In the genomic region with DNA sequence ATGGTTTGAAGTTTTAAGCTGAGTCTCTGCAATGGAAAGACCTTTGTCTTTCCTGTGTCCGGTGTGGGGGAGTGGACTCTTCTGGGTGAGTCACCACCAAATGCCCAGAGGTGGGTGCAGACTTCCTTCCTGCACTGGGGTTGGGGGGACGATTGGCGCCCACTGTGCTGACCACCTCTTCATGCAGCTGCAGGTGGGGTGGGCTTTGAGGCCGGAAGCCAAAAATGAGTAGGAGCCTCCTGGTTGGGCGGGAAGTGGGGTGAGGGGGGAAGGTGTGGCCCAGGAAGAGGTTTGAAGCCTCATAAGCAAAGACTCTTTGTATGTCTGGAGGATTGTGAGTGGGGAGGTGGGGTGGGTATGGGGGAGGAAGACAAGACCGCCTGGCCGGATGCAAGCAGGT, we compare ENCODE assay signal across 13 cellular contexts. TPM values are rescaled to one million over a fixed set of nuclear protein-coding genes. Genes with fewer than 3 reads are reported as not detected.
DNase-seq lines count a peak whose midpoint lies in the region; ATAC-seq and TF ChIP-seq lines count a peak whose summit lies in the region.
"Had no signal": no experiment of that assay in that cellular context is flagged by ENCODE, and none has a peak within 500 bp of the region (broad histone marks: within the 10 kb centered on the region; RNA-seq: fewer than 3 reads in every experiment).

No MANE protein-coding gene starts in this region.

- DNase-seq in NK-92 treated with Interleukin-12 subunit alpha and Interleukin-12 subunit beta, amount 100 ng/mL, for 24 hours (lab: John Stamatoyannopoulos, UW), result peak; percentile 69
- DNase-seq in NK-92 (lab: John Stamatoyannopoulos, UW; ENCODE audit: unreplicated experiment) (no peak), RPMI7951 (ENCODE audit: low read depth) (peak; percentile 69), neuronal stem cell (ENCODE audit: low spot score) (no peak), upper lobe of right lung (no peak), C1 segment of cervical spinal cord (lab: John Stamatoyannopoulos, UW) (no peak), H7 (no peak)
- peak; percentile 74 for DNase-seq in activated naive CD4-positive, alpha-beta T cell treated with anti-CD3 and anti-CD28 coated beads, Interleukin-2, amount 10 ng/mL, durations not matched to agents 7 days and 5 days
- DNase-seq: NCI-H2029 had no signal

- H3K9me3 ChIP-seq in neuronal stem cell (replicated peaks in 1 of 2; ENCODE audit: control insufficient read depth in 2 of 2, insufficient read depth in 1 of 2, low read depth in 1 of 2, low read length in 2 of 2) (peaks cover 0 to 6% of the 10 kb centered on the region in 2 donors), upper lobe of right lung (no peaks in the 10 kb centered on the region)
- H3K9me3 ChIP-seq: thoracic aorta had no signal

- no peak for ATAC-seq in upper lobe of right lung
- ATAC-seq: esophagus mucosa, HCT116 had no signal

- WGBS in neuronal stem cell (ENCODE audit: extremely low coverage in 2 of 2, insufficient read length in 2 of 2, insufficient replicate concordance in 1 of 2), 2 donors, result no CpG with 5 or more reads among the region's 7 CpGs

- peak overlapping the region; percentile 42 for H2BK12ac ChIP-seq in neuronal stem cell (ENCODE audit: low read length)

- H3K4me1 Mint-ChIP-seq in activated naive CD4-positive, alpha-beta T cell treated with anti-CD3 and anti-CD28 coated beads, Interleukin-2, amount 10 ng/mL, durations not matched to agents 7 days and 5 days, result peaks cover 71% of the 10 kb centered on the region

- TF ChIP-seq CTCF in upper lobe of right lung (IDR thresholded peaks at IDR 0.05), result no peak

- no peak overlapping the region for H2AK5ac ChIP-seq in neuronal stem cell (ENCODE audit: low read depth, low read length)

- H3K4me2 ChIP-seq in neuronal stem cell (ENCODE audit: insufficient read depth, low read length, poor library complexity, severe bottlenecking), result no peak overlapping the region

- peaks cover 25% of the 10 kb centered on the region for H3K36me3 Mint-ChIP-seq in activated naive CD4-positive, alpha-beta T cell treated with anti-CD3 and anti-CD28 coated beads, Interleukin-2, amount 10 ng/mL, durations not matched to agents 7 days and 5 days

- peaks cover 3% of the 10 kb centered on the region for H3K9me3 Mint-ChIP-seq in activated naive CD4-positive, alpha-beta T cell treated with anti-CD3 and anti-CD28 coated beads, Interleukin-2, amount 10 ng/mL, durations not matched to agents 7 days and 5 days

- H3K27me3 ChIP-seq in neuronal stem cell (ENCODE audit: control insufficient read depth in 3 of 3, insufficient read depth in 3 of 3, low read depth in 1 of 3, low read length in 3 of 3) (peaks cover 0 to 2% (median 0%) of the 10 kb centered on the region in 3 experiments), upper lobe of right lung (no peaks in the 10 kb centered on the region), H7 (ENCODE audit: control insufficient read depth, insufficient read depth, low read length) (peaks cover 3% of the 10 kb centered on the region)

- H3K4me3 ChIP-seq in neuronal stem cell (ENCODE audit: low read length in 2 of 2) (no peak overlapping the region), upper lobe of right lung (no peak overlapping the region), H7 (ENCODE audit: insufficient read depth, low read depth, low read length) (no peak overlapping the region)
- H3K4me3 ChIP-seq: thoracic aorta had no signal

- H3K36me3 ChIP-seq in neuronal stem cell (replicated peaks in 1 of 2; ENCODE audit: control insufficient read depth in 2 of 2, insufficient read depth in 2 of 2, low read length in 2 of 2) (no peaks in the 10 kb centered on the region), upper lobe of right lung (no peaks in the 10 kb centered on the region), H7 (replicated peaks; ENCODE audit: control insufficient read depth, insufficient read depth, low read length) (no peaks in the 10 kb centered on the region)
- H3K36me3 ChIP-seq: thoracic aorta had no signal

- H4K91ac ChIP-seq in neuronal stem cell (ENCODE audit: low read depth, low read length, poor library complexity), result no peak overlapping the region

- H3K27ac Mint-ChIP-seq in activated naive CD4-positive, alpha-beta T cell treated with anti-CD3 and anti-CD28 coated beads, Interleukin-2, amount 10 ng/mL, durations not matched to agents 7 days and 5 days, result peak overlapping the region; percentile 93

- intact Hi-C loops in upper lobe of right lung (cut with DNase I), result no loop called here

- no peak overlapping the region for H3K9ac ChIP-seq in neuronal stem cell (ENCODE audit: low read depth, low read length, poor library complexity)

- no peak overlapping the region for H2BK120ac ChIP-seq in neuronal stem cell (ENCODE audit: low read depth, low read length)

- H2BK15ac ChIP-seq in neuronal stem cell (ENCODE audit: low read length), result no peak overlapping the region

- no peaks in the 10 kb centered on the region for H3K4me1 ChIP-seq in neuronal stem cell (ENCODE audit: control insufficient read depth in 2 of 2, insufficient read depth in 1 of 2, low read depth in 1 of 2, low read length in 2 of 2)
- H3K4me1 ChIP-seq in upper lobe of right lung, result peaks cover 2% of the 10 kb centered on the region

- no peak overlapping the region for H3K14ac ChIP-seq in neuronal stem cell (ENCODE audit: low read length)

- CTCF ChIA-PET in activated naive CD4-positive, alpha-beta T cell treated with anti-CD3 and anti-CD28 coated beads, Interleukin-2, amount 10 ng/mL, durations not matched to agents 7 days and 5 days (lab: Charles Lee), result interaction anchor here (1.0 to 5.3 kb wide), 7 partner anchors 10 to 139 kb away, joined by 3 to 37 read pairs (median 3); no protein-coding TSS in a partner anchor

- no peak overlapping the region for H4K8ac ChIP-seq in neuronal stem cell (ENCODE audit: low read depth, low read length)

- peak overlapping the region; percentile 58 for H3K4me3 Mint-ChIP-seq in activated naive CD4-positive, alpha-beta T cell treated with anti-CD3 and anti-CD28 coated beads, Interleukin-2, amount 10 ng/mL, durations not matched to agents 7 days and 5 days

- peaks cover 4% of the 10 kb centered on the region for H3K27me3 Mint-ChIP-seq in activated naive CD4-positive, alpha-beta T cell treated with anti-CD3 and anti-CD28 coated beads, Interleukin-2, amount 10 ng/mL, durations not matched to agents 7 days and 5 days

- peaks cover 4% of the 10 kb centered on the region for H3K79me1 ChIP-seq in neuronal stem cell (ENCODE audit: low read depth, low read length)

- H3K4ac ChIP-seq in neuronal stem cell (ENCODE audit: low read length), result no peak overlapping the region

- H3K27ac ChIP-seq in neuronal stem cell (replicated peaks; ENCODE audit: low read length) (no peak overlapping the region), upper lobe of right lung (no peak overlapping the region)
- H3K27ac ChIP-seq: 22Rv1, thoracic aorta had no signal

- no peak overlapping the region for H3K23ac ChIP-seq in neuronal stem cell (ENCODE audit: low read depth, low read length, poor library complexity)

- H3K18ac ChIP-seq in neuronal stem cell (ENCODE audit: low read length), result no peak overlapping the region

- no peak overlapping the region for H2BK5ac ChIP-seq in neuronal stem cell (ENCODE audit: low read length)

- no peak overlapping the region for H2AFZ ChIP-seq in neuronal stem cell (ENCODE audit: low read length)

RNA-seq across cellular contexts. Expression of gene PAX8, which starts 27.6 kb away (rescaled TPM):
- total RNA-seq in RPMI7951 (2014; rRNA removed; shearing (Covaris generic)), result 5.4 and 12.6 TPM in 2 replicates
- polyA plus RNA-seq in neuronal stem cell (2013, experiment 1 of 2), result 10.1 TPM
- polyA plus RNA-seq in neuronal stem cell (2013, experiment 2 of 2), result 11.5 TPM
- total RNA-seq in upper lobe of right lung, result 1.6 TPM
- total RNA-seq in H7 (2014; rRNA removed; shearing (Covaris generic)), result not detected in 2 replicates

Comparison
In these comparisons a context has a peak if more than half of its experiments do, and no peak if none do; other contexts are left out.
1. DNase-seq: peak in NK-92 treated with Interleukin-12 subunit alpha and Interleukin-12 subunit beta, amount 100 ng/mL, for 24 hours (single experiment), RPMI7951 (single experiment) and activated naive CD4-positive, alpha-beta T cell treated with anti-CD3 and anti-CD28 coated beads, Interleukin-2, amount 10 ng/mL, durations not matched to agents 7 days and 5 days (single experiment); none in NK-92 (single experiment), neuronal stem cell (single experiment), upper lobe of right lung (single experiment), C1 segment of cervical spinal cord (0 of 14) and H7 (single experiment).